ENCODE assay signal across 6 cellular contexts in genomic region chr1:97101523-97101922, GRCh38.
"Had no signal": no experiment of that assay in that cellular context is flagged by ENCODE, and none has a peak within 500 bp of the region (broad histone marks: within the 10 kb centered on the region; RNA-seq: fewer than 3 reads in every experiment).

No MANE protein-coding gene starts in this region.

- ATAC-seq: K562 had no signal

- H3K4me3 ChIP-seq: GM23248, K562 had no signal

- DNase-seq: GM23248, H9, HCEC 1CT, IMR-90, KG1 had no signal

- H3K4me3 Mint-ChIP-seq: H9 had no signal

- H2AFZ ChIP-seq: GM23248 had no signal

- H3K9ac ChIP-seq: GM23248 had no signal

- H3K27ac ChIP-seq: GM23248 had no signal
